1 cellular context compared by ENCODE assay signal in genomic region chr3:170128977-170129431, GRCh38.
TF ChIP-seq lines count a peak whose summit lies in the region.

No MANE protein-coding gene starts in this region.

TF ChIP-seq in H1, 55 proteins besides CTCF, POLR2A, EP300 and RAD21 (continued from another document):
- no peak for TF ChIP-seq SP1 (IDR thresholded peaks at IDR 0.05; ENCODE audit: low read depth, low read length)
- TF ChIP-seq SP4 (IDR thresholded peaks at IDR 0.05; ENCODE audit: low read length) = no peak
